16 cellular contexts compared by ENCODE assay signal in the genomic region with DNA sequence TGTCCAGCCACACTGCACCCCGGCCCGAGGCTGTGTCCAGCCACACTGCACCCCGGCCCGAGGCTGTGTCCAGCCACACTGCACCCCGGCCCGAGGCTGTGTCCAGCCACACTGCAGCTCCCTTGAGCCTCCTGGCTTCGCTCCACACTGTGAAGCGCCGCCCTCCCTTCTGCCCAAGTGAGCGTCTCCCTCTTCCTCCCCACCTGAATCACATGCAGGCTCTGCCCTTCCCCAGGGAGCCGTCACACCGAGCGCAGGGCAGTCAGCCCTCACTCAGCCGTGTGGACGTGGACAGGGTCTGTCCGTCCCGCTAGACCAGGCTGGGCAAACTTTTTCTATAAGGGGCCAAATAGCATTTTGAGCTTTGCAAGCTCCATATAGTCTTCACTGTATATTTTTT. TPM values are rescaled to one million over a fixed set of nuclear protein-coding genes. Genes with fewer than 3 reads are reported as not detected.
"Had no signal": no experiment of that assay in that cellular context is flagged by ENCODE, and none has a peak within 500 bp of the region (broad histone marks: within the 10 kb centered on the region; RNA-seq: fewer than 3 reads in every experiment).

No MANE protein-coding gene starts in this region.

- H3K4me3 Mint-ChIP-seq: activated CD4-positive, alpha-beta memory T cell treated with anti-CD3 and anti-CD28 coated beads, Interleukin-2, amount 10 ng/mL, durations not matched to agents 7 days and 5 days; activated CD4-positive, alpha-beta T cell treated with anti-CD3 and anti-CD28 coated beads for 36 hours; neural crest cell; stimulated activated effector memory CD8-positive, alpha-beta T cell treated with anti-CD3 and anti-CD28 coated beads, Interleukin-12 subunit alpha, Interleukin-12 subunit beta, amount 100 ng/mL, for 72 hours had no signal

- H3K36me3 ChIP-seq: heart left ventricle, left lung had no signal

- DNase-seq: activated CD4-positive, alpha-beta memory T cell treated with anti-CD3 and anti-CD28 coated beads, Interleukin-2, amount 10 ng/mL, durations not matched to agents 7 days and 5 days; activated CD4-positive, alpha-beta T cell treated with anti-CD3 and anti-CD28 coated beads for 36 hours; activated naive CD4-positive, alpha-beta T cell; activated T-cell treated with anti-CD3 and anti-CD28 coated beads, Interleukin-2, amount 50 U/mL, for 48 hours; effector CD4-positive, alpha-beta T cell; foreskin melanocyte; retina; small intestine; trophoblast cell had no signal

- H3K27me3 Mint-ChIP-seq: activated CD4-positive, alpha-beta memory T cell treated with anti-CD3 and anti-CD28 coated beads, Interleukin-2, amount 10 ng/mL, durations not matched to agents 7 days and 5 days; activated CD4-positive, alpha-beta T cell treated with anti-CD3 and anti-CD28 coated beads for 36 hours had no signal

- ATAC-seq: activated CD4-positive, alpha-beta T cell treated with anti-CD3 and anti-CD28 coated beads for 36 hours; heart left ventricle; left lung; stimulated activated effector memory CD8-positive, alpha-beta T cell treated with anti-CD3 and anti-CD28 coated beads, Interleukin-12 subunit alpha, Interleukin-12 subunit beta, amount 100 ng/mL, for 72 hours had no signal

- H3K36me3 Mint-ChIP-seq: stimulated activated effector memory CD8-positive, alpha-beta T cell treated with anti-CD3 and anti-CD28 coated beads, Interleukin-12 subunit alpha, Interleukin-12 subunit beta, amount 100 ng/mL, for 72 hours had no signal

- H3K27ac ChIP-seq: heart left ventricle, left lung, parathyroid adenoma had no signal

- H3K9me3 Mint-ChIP-seq: activated CD4-positive, alpha-beta memory T cell treated with anti-CD3 and anti-CD28 coated beads, Interleukin-2, amount 10 ng/mL, durations not matched to agents 7 days and 5 days; neural crest cell; stimulated activated effector memory CD8-positive, alpha-beta T cell treated with anti-CD3 and anti-CD28 coated beads, Interleukin-12 subunit alpha, Interleukin-12 subunit beta, amount 100 ng/mL, for 72 hours had no signal

- H3K4me1 Mint-ChIP-seq: activated CD4-positive, alpha-beta memory T cell treated with anti-CD3 and anti-CD28 coated beads, Interleukin-2, amount 10 ng/mL, durations not matched to agents 7 days and 5 days; activated CD4-positive, alpha-beta T cell treated with anti-CD3 and anti-CD28 coated beads for 36 hours; neural crest cell; stimulated activated effector memory CD8-positive, alpha-beta T cell treated with anti-CD3 and anti-CD28 coated beads, Interleukin-12 subunit alpha, Interleukin-12 subunit beta, amount 100 ng/mL, for 72 hours had no signal

- H3K9me3 ChIP-seq: heart left ventricle, left lung had no signal

- H3K4me3 ChIP-seq: heart left ventricle, left lung had no signal

- H3K4me1 ChIP-seq: heart left ventricle, left lung, parathyroid adenoma had no signal

- H3K27ac Mint-ChIP-seq: activated CD4-positive, alpha-beta memory T cell treated with anti-CD3 and anti-CD28 coated beads, Interleukin-2, amount 10 ng/mL, durations not matched to agents 7 days and 5 days; activated CD4-positive, alpha-beta T cell treated with anti-CD3 and anti-CD28 coated beads for 36 hours; stimulated activated effector memory CD8-positive, alpha-beta T cell treated with anti-CD3 and anti-CD28 coated beads, Interleukin-12 subunit alpha, Interleukin-12 subunit beta, amount 100 ng/mL, for 72 hours had no signal

RNA-seq across cellular contexts. Expression of gene CFAP46, which starts 27.6 kb away (rescaled TPM):
- total RNA-seq: activated CD4-positive, alpha-beta memory T cell treated with anti-CD3 and anti-CD28 coated beads, Interleukin-2, amount 10 ng/mL, durations not matched to agents 7 days and 5 days; mesenteric fat pad; subcutaneous adipose tissue had no signal
